ENCODE assay signal across 12 cellular contexts in the genomic region with DNA sequence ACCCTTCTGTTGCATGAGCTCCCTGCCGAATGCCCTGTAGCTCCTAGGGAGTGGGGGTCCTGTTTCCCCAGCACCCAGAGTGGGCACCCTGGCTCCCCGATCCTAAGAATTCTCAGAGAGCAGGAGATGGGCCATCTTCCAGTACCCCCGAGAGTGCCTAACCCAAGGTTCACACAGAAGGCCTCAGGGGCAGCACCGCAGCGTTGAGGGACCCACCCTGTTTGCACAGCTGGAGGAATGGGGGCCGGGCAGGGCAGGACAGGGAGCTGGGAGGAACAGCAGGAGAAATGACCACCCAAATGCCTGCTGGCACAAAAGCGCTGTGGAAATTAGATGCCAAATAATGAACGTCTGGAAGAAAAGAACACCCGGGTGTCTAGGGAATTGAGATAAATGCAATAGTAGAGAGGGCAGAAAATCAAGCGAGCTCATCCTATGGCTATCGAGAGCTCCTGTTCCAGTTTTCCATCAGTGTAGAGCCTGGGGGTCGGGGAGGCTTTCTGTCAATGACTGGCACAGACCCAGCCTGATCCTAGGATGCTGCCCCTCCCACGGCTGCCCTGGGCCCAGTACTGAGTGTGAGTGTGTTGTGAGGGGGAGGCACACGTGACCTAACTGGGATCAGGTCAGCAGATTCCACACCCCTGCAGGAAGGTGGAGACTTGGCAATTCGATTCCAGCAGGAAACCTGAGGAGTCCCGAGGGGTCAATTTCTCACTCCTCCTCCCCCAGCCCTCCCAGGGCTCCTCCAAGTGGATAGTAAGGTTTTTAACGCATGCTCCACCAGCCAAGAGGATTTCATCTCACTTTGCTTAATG. TPM values are rescaled to one million over a fixed set of nuclear protein-coding genes. Genes with fewer than 3 reads are reported as not detected.
A peak's percentile ranks its signal among the peaks of the same experiment; 100 is the strongest.
DNase-seq lines count a peak whose midpoint lies in the region; ATAC-seq and TF ChIP-seq lines count a peak whose summit lies in the region.
"Had no signal": no experiment of that assay in that cellular context is flagged by ENCODE, and none has a peak within 500 bp of the region (broad histone marks: within the 10 kb centered on the region; RNA-seq: fewer than 3 reads in every experiment).

No MANE protein-coding gene starts in this region.

- peaks cover 4 to 66% (median 10%) of the 10 kb centered on the region in 4 donors for H3K4me1 Mint-ChIP-seq in CD4-positive, CD25-positive, alpha-beta regulatory T cell
- H3K4me1 Mint-ChIP-seq in mesothelial cell of epicardium: peaks cover 35% of the 10 kb centered on the region

- H3K9me3 Mint-ChIP-seq in CD4-positive, CD25-positive, alpha-beta regulatory T cell: no peaks in the 10 kb centered on the region
- peaks cover 5% of the 10 kb centered on the region for H3K9me3 Mint-ChIP-seq in mesothelial cell of epicardium
- H3K9me3 Mint-ChIP-seq: CD8-positive, alpha-beta memory T cell had no signal

- no peaks in the 10 kb centered on the region for H3K9me3 ChIP-seq in CD4-positive, CD25-positive, alpha-beta regulatory T cell (ENCODE audit: control insufficient read depth in 2 of 2, low read length in 2 of 2)

- DNase-seq in CD4-positive, CD25-positive, alpha-beta regulatory T cell: no peak
- peak; percentile 71 for DNase-seq in NCI-H1092 (lab: John Stamatoyannopoulos, UW)
- peak; percentile 27 for DNase-seq in amniotic epithelial cell (ENCODE audit: low read depth)
- no peak for DNase-seq in mesothelial cell of epicardium (ENCODE audit: low spot score in 2 of 2, unreplicated experiment in 2 of 2)
- DNase-seq in NCI-H226: no peak
- DNase-seq: CD8-positive, alpha-beta memory T cell; erythroblast; NCI-H1930 had no signal

- H3K36me3 ChIP-seq in CD4-positive, CD25-positive, alpha-beta regulatory T cell (ENCODE audit: control insufficient read depth, insufficient read depth, low read length): peaks cover 57% of the 10 kb centered on the region

- ATAC-seq in CD4-positive, CD25-positive, alpha-beta regulatory T cell (ENCODE audit: low read depth in 2 of 2): no peak
- ATAC-seq in esophagus mucosa (no peak), HG03520 (IDR thresholded peaks at IDR 0.05; ENCODE audit: unreplicated experiment) (no peak), HG02885 (IDR thresholded peaks at IDR 0.05; ENCODE audit: poor library complexity, unreplicated experiment) (no peak)

- no peak for TF ChIP-seq CTCF in mesothelial cell of epicardium (IDR thresholded peaks at IDR 0.05; ENCODE audit: unreplicated experiment)

- peak overlapping the region; percentile 23 for H3K27ac ChIP-seq in CD4-positive, CD25-positive, alpha-beta regulatory T cell (ENCODE audit: insufficient read depth, low read length, poor library complexity, severe bottlenecking)

- H3K4me3 Mint-ChIP-seq in CD4-positive, CD25-positive, alpha-beta regulatory T cell: no peak overlapping the region
- H3K4me3 Mint-ChIP-seq in mesothelial cell of epicardium: no peak overlapping the region
- H3K4me3 Mint-ChIP-seq: CD8-positive, alpha-beta memory T cell had no signal

- H3K27me3 Mint-ChIP-seq in CD4-positive, CD25-positive, alpha-beta regulatory T cell: no peaks in the 10 kb centered on the region
- H3K27me3 Mint-ChIP-seq in mesothelial cell of epicardium (ENCODE audit: low read depth): no peaks in the 10 kb centered on the region
- H3K27me3 Mint-ChIP-seq: CD8-positive, alpha-beta memory T cell had no signal

- H3K36me3 Mint-ChIP-seq in CD4-positive, CD25-positive, alpha-beta regulatory T cell: peaks cover 38% of the 10 kb centered on the region
- peaks cover 11% of the 10 kb centered on the region for H3K36me3 Mint-ChIP-seq in mesothelial cell of epicardium

- H3K27me3 ChIP-seq in CD4-positive, CD25-positive, alpha-beta regulatory T cell (ENCODE audit: control insufficient read depth, insufficient read depth, low read length): no peaks in the 10 kb centered on the region

- peaks cover 6% of the 10 kb centered on the region for H3K4me1 ChIP-seq in CD4-positive, CD25-positive, alpha-beta regulatory T cell (ENCODE audit: control insufficient read depth, insufficient read depth, low read length, poor library complexity, severe bottlenecking)

- H3K4me3 ChIP-seq in CD4-positive, CD25-positive, alpha-beta regulatory T cell (ENCODE audit: low read depth, low read length): no peak overlapping the region
- H3K4me3 ChIP-seq: smooth muscle cell had no signal

- peak overlapping the region; percentile 52 to 84 (median 55) for H3K27ac Mint-ChIP-seq in CD4-positive, CD25-positive, alpha-beta regulatory T cell
- peak overlapping the region; percentile 74 for H3K27ac Mint-ChIP-seq in mesothelial cell of epicardium

RNA-seq across cellular contexts. Expression of gene SEPTIN6, which starts 25.6 kb away (rescaled TPM):
- 290 TPM for total RNA-seq in CD4-positive, CD25-positive, alpha-beta regulatory T cell
- 100 to 1,000 TPM; 144 to 201 (median 191) TPM for polyA plus RNA-seq in CD4-positive, CD25-positive, alpha-beta regulatory T cell
- total RNA-seq in mesothelial cell of epicardium: 57.6 to 62.7 TPM (median 58.1 TPM) in 3 replicates
- total RNA-seq in esophagus mucosa: 5.1 TPM

Comparison
In these comparisons a context has a peak if more than half of its experiments do, and no peak if none do; other contexts are left out.
1. DNase-seq: peak in NCI-H1092 (single experiment) and amniotic epithelial cell (single experiment); none in CD4-positive, CD25-positive, alpha-beta regulatory T cell (0 of 3), mesothelial cell of epicardium (0 of 2) and NCI-H226 (single experiment).